Comparison of ENCODE assay signal across 26 cellular contexts in genomic region chr4:71052034-71052433, GRCh38.
"Had no signal": no experiment of that assay in that cellular context is flagged by ENCODE, and none has a peak within 500 bp of the region (broad histone marks: within the 10 kb centered on the region; RNA-seq: fewer than 3 reads in every experiment).

No MANE protein-coding gene starts in this region.

- H3K27me3 ChIP-seq: stomach, suprapubic skin, testis, thyroid gland, tibial artery, tibial nerve, transverse colon, upper lobe of left lung, upper lobe of right lung, uterus, vagina had no signal

- DNase-seq: stimulated activated CD4-positive, alpha-beta T cell treated with anti-CD3 and anti-CD28 coated beads, Interleukin-2, amount 100 ng/mL, for 48 hours; stimulated activated CD4-positive, alpha-beta T cell treated with anti-CD3 and anti-CD28 coated beads, Interleukin-4, amount 100 ng/mL, for 1 hour; stimulated activated CD4-positive, alpha-beta T cell treated with anti-CD3 and anti-CD28 coated beads, Interleukin-4, amount 100 ng/mL, for 24 hours; stimulated activated CD4-positive, alpha-beta T cell treated with anti-CD3 and anti-CD28 coated beads, Interleukin-4, amount 100 ng/mL, for 4 hours; stimulated activated CD8-positive, alpha-beta memory T cell treated with anti-CD3 and anti-CD28 coated beads, Interleukin-4, amount 100 ng/mL, for 48 hours; stimulated activated naive B cell treated with anti-CD40 and anti-IgM and Interleukin-4, amounts not matched to agents 10 μg/mL and 1 μg/mL and 100 μg/mL, for 72 hours; stimulated activated naive CD4-positive, alpha-beta T cell; stimulated activated naive CD4-positive, alpha-beta T cell treated with Interleukin-2 at 50 U/mL for 16 hours; stimulated activated naive CD8-positive, alpha-beta T cell treated with anti-CD3 and anti-CD28 coated beads, Interleukin-15, amount 100 ng/mL, for 72 hours; stimulated activated naive CD8-positive, alpha-beta T cell treated with anti-CD3 and anti-CD28 coated beads, Interleukin-15, Interleukin-2, amounts not matched to agents 100 U/mL and 50 U/mL, for 24 hours; stomach; substantia nigra; testis; thyroid gland; tibial artery; transverse colon; upper lobe of left lung; upper lobe of right lung; uterus had no signal

- H3K27ac ChIP-seq: stomach, suprapubic skin, testis, thoracic aorta, thyroid gland, tibial artery, tibial nerve, transverse colon, upper lobe of left lung, upper lobe of right lung, uterus, vagina had no signal

- ATAC-seq: stimulated activated effector memory CD8-positive, alpha-beta T cell treated with anti-CD3 and anti-CD28 coated beads, Interleukin-12 subunit alpha, Interleukin-12 subunit beta, amount 100 ng/mL, for 72 hours; stimulated activated memory B cell treated with anti-CD40 and anti-IgM and Interleukin-4, amounts not matched to agents 10 μg/mL and 1 μg/mL and 100 μg/mL, for 72 hours; stimulated activated naive B cell treated with anti-CD40 and anti-IgM and Interleukin-4, amounts not matched to agents 10 μg/mL and 1 μg/mL and 100 μg/mL, for 72 hours; stimulated activated naive CD8-positive, alpha-beta T cell treated with anti-CD3 and anti-CD28 coated beads, Interleukin-15, amount 100 ng/mL, for 72 hours; stimulated activated naive CD8-positive, alpha-beta T cell treated with anti-CD3 and anti-CD28 coated beads, Interleukin-15, Interleukin-2, amounts not matched to agents 100 U/mL and 50 U/mL, for 24 hours; upper lobe of right lung had no signal

- H3K4me1 ChIP-seq: stomach, suprapubic skin, testis, thyroid gland, tibial artery, tibial nerve, transverse colon, upper lobe of left lung, upper lobe of right lung, uterus, vagina had no signal

- FAIRE-seq: urothelium cell line had no signal

- H3K36me3 ChIP-seq: stomach, suprapubic skin, thoracic aorta, thyroid gland, tibial artery, tibial nerve, transverse colon, upper lobe of left lung, upper lobe of right lung, uterus, vagina had no signal

- H3K4me3 ChIP-seq: stomach, suprapubic skin, testis, thoracic aorta, thyroid gland, tibial artery, tibial nerve, transverse colon, upper lobe of left lung, upper lobe of right lung, uterus, vagina had no signal

- H3K9me3 ChIP-seq: stomach, suprapubic skin, testis, thoracic aorta, thyroid gland, tibial artery, transverse colon, upper lobe of left lung, upper lobe of right lung, uterus, vagina had no signal
